In genomic region chr14:69398818-69399210, GRCh38 we compare ENCODE assay signal across 8 cellular contexts. TPM values are rescaled to one million over a fixed set of nuclear protein-coding genes. Genes with fewer than 3 reads are reported as not detected.
DNase-seq lines count a peak whose midpoint lies in the region; ATAC-seq and TF ChIP-seq lines count a peak whose summit lies in the region.

No MANE protein-coding gene starts in this region.

- POLR2A ChIA-PET in AG04450 (lab: Yijun Ruan, JAX) = interaction anchor here (0.6 to 1.1 kb wide), 6 partner anchors 14 to 246 kb away, joined by 3 to 5 read pairs (median 4); no protein-coding TSS in a partner anchor

- TF ChIP-seq CTCF in AG04450 (IDR thresholded peaks at IDR 0.05; ENCODE audit: low read depth, low read length) = 0 out of 2 replicates have a peak, but pooled peaks have one; percentile 10
- TF ChIP-seq CTCF in RWPE2 (IDR thresholded peaks at IDR 0.05; ENCODE audit: poor library complexity, severe bottlenecking) = no peak
- TF ChIP-seq CTCF in esophagus squamous epithelium (IDR thresholded peaks at IDR 0.05) = no peak

- H3K4me1 ChIP-seq in RWPE2 (ENCODE audit: insufficient read depth, poor library complexity, severe bottlenecking) (peaks cover 11% of the 10 kb centered on the region), esophagus squamous epithelium (peaks cover 28 to 69% (median 31%) of the 10 kb centered on the region in 3 donors)

- H3K27ac ChIP-seq in AG04450 (ENCODE audit: low read depth, low read length) (peak overlapping the region; percentile 85), RWPE2 (ENCODE audit: poor library complexity, severe bottlenecking) (peak overlapping the region; percentile 63), esophagus squamous epithelium (peak overlapping the region; percentile 83 to 95 (median 92))

- intact Hi-C loops in esophagus squamous epithelium (cut with DNase I) = no loop called here

- 0% methylated on average over 2 of the region's 18 CpGs for WGBS in esophagus squamous epithelium, 2 donors

- H3K9me3 ChIP-seq in AG04450 (ENCODE audit: control insufficient read depth, insufficient read depth, low read length) (peaks cover 3% of the 10 kb centered on the region), RWPE2 (ENCODE audit: severe bottlenecking) (no peaks in the 10 kb centered on the region), esophagus squamous epithelium (no peaks in the 10 kb centered on the region)

- ATAC-seq in GM19463 (IDR thresholded peaks at IDR 0.05; ENCODE audit: unreplicated experiment) (peak; percentile 10), RWPE2 (ENCODE audit: low read depth) (peak; percentile 26; the same call in 2 of the 3 replicates), GM19328 (IDR thresholded peaks at IDR 0.05; ENCODE audit: unreplicated experiment) (no peak)

- CTCF ChIA-PET in AG04450 (lab: Charles Lee) = interaction anchor here (0.6 to 2.1 kb wide), 3 partner anchors 61 to 1606 kb away, joined by 4 to 12 read pairs (median 5); no protein-coding TSS in a partner anchor

- DNase-seq in AG04450 (ENCODE audit: low read depth, low spot score) (no peak), RWPE2 (ENCODE audit: low spot score) (no peak), esophagus squamous epithelium (lab: John Stamatoyannopoulos, UW) (no peak), putamen (ENCODE audit: low spot score) (peak; percentile 1), NOMO-1 treated with dmso at 0.1 percent for 144 hours (lab: John Stamatoyannopoulos, UW; ENCODE audit: unreplicated experiment) (no peak), T1000 (lab: John Stamatoyannopoulos, UW) (no peak)

- TF ChIP-seq POLR2A in esophagus squamous epithelium (IDR thresholded peaks at IDR 0.05) = no peak

- H3K4me3 ChIP-seq in AG04450 (ENCODE audit: low read depth, low read length) = peak overlapping the region; percentile 94
- H3K4me3 ChIP-seq in RWPE2 (ENCODE audit: severe bottlenecking) = peak overlapping the region; percentile 86
- peak overlapping the region; percentile 67 to 95 (median 82) for H3K4me3 ChIP-seq in esophagus squamous epithelium

- H3K27me3 ChIP-seq in AG04450 (ENCODE audit: control insufficient read depth, insufficient read depth, low read length) (no peaks in the 10 kb centered on the region), RWPE2 (ENCODE audit: insufficient read depth, poor library complexity, severe bottlenecking) (no peaks in the 10 kb centered on the region), esophagus squamous epithelium (no peaks in the 10 kb centered on the region)

- H3K36me3 ChIP-seq in RWPE2 (ENCODE audit: low read depth) (peaks cover 42% of the 10 kb centered on the region), esophagus squamous epithelium (peaks cover 0 to 27% (median 2%) of the 10 kb centered on the region in 3 donors)

RNA-seq across cellular contexts. Expression of gene SLC39A9, which starts 0.3 kb away (rescaled TPM):
- 69.5 and 82.2 TPM in 2 replicates for polyA plus RNA-seq in AG04450 (2011; rRNA removed)
- polyA minus RNA-seq in AG04450 (2011; rRNA and poly(A)+ RNA removed) = 173 and 176 TPM in 2 replicates
- 10 to 100 TPM; 40.2 to 77.7 (median 68.6) TPM for total RNA-seq in esophagus squamous epithelium

RNA-seq across cellular contexts. Expression of gene ERH, which starts 0.7 kb away (rescaled TPM):
- polyA plus RNA-seq in AG04450 (2011; rRNA removed) = 110 and 164 TPM in 2 replicates
- 115 and 148 TPM in 2 replicates for polyA minus RNA-seq in AG04450 (2011; rRNA and poly(A)+ RNA removed)
- 100 to 1,000 TPM in 1 of 4 donors, 10 to 100 TPM in 3; 54.0 to 102 (median 79.5) TPM for total RNA-seq in esophagus squamous epithelium
